1 cellular context compared by ENCODE assay signal in the genomic region with DNA sequence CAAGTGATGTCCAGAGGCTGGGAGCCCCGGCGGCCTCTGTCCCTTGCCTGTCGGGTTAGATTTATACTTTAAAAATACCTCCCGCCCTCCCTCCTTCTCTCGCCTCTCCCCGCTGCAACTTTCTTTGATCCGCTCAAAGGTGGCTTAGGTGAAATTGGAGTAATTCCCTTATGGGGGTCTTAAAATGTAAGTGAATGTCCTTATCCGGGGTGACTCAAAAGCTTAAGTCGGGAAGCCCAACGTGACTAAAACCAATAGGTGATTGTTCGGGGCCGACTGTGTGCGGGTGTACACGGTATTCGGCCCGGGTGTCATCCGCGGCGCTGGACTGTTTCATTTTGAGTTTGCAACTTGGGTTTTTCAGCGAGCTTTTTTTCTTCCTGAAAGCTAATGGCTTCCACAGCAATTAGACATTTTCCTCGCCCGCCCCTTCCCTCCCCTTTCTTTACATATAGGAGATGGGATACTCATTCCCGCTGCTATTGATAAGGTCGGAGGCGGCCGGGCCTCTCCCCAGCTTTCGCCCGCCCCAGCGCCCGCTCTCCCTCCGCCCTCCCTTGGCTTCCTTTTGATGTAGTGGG.
A peak's percentile ranks its signal among the peaks of the same experiment; 100 is the strongest.
TF ChIP-seq lines count a peak whose summit lies in the region.

No MANE protein-coding gene starts in this region.

TF ChIP-seq in GM12878, 131 proteins besides CTCF, POLR2A, EP300 and RAD21 (continued from another document and continues in another):
- TF ChIP-seq ATF3 (IDR thresholded peaks at IDR 0.05; ENCODE audit: borderline replicate concordance, extremely low read depth, low read depth, low read length) (no peak), ZZZ3 (IDR thresholded peaks at IDR 0.05; ENCODE audit: control insufficient read depth, insufficient read length, low read depth) (no peak), NFIC (IDR thresholded peaks at IDR 0.05; ENCODE audit: low read depth, low read length) (peak; percentile 53; the same call in 1 of the 2 replicates), PML (IDR thresholded peaks at IDR 0.05; ENCODE audit: low read length) (peak; percentile 2; the same call in 1 of the 2 replicates), ZBED1 (IDR thresholded peaks at IDR 0.05; ENCODE audit: borderline replicate concordance) (peak; percentile 51; the same call in 1 of the 2 replicates), ATF7 (IDR thresholded peaks at IDR 0.05; ENCODE audit: low read depth) (peak; percentile 37; the same call in 1 of the 2 replicates), STAT1 (conservative IDR thresholded peaks at IDR 0.05) (no peak), SREBF2 (IDR thresholded peaks at IDR 0.05; ENCODE audit: low read length) (no peak), ETV6 (conservative IDR thresholded peaks at IDR 0.05 in 1 of 2, IDR thresholded peaks at IDR 0.05 in 1 of 2; ENCODE audit: borderline replicate concordance in 1 of 2, low read depth in 1 of 2) (peak in 1 of 2 experiments; percentile 50; a peak in 1 of 4 replicates), BCLAF1 (IDR thresholded peaks at IDR 0.05) (no peak), ZSCAN29 (IDR thresholded peaks at IDR 0.05) (no peak), RBBP5 (conservative IDR thresholded peaks at IDR 0.05) (no peak), KAT2A (conservative IDR thresholded peaks at IDR 0.05; ENCODE audit: control insufficient read depth, low read depth, low read length) (no peak), DPF2 (IDR thresholded peaks at IDR 0.05) (peak; percentile 64), ESRRA (IDR thresholded peaks at IDR 0.05; ENCODE audit: low read length) (no peak), ZBTB11 (CRISPR knock-in tag; IDR thresholded peaks at IDR 0.05) (no peak), MEF2A (IDR thresholded peaks at IDR 0.05; ENCODE audit: insufficient read depth, low read depth, low read length) (no peak), NBN (IDR thresholded peaks at IDR 0.05) (no peak), BMI1 (IDR thresholded peaks at IDR 0.05; ENCODE audit: borderline replicate concordance) (no peak; the same call in 1 of the 2 replicates), ASH2L (IDR thresholded peaks at IDR 0.05; ENCODE audit: borderline replicate concordance, low read depth) (no peak), NFXL1 (IDR thresholded peaks at IDR 0.05; ENCODE audit: borderline replicate concordance) (no peak), RELA (IDR thresholded peaks at IDR 0.05; ENCODE audit: borderline replicate concordance, partially characterized antibody) (no peak), BACH1 (IDR thresholded peaks at IDR 0.05; ENCODE audit: borderline replicate concordance) (no peak; the same call in 1 of the 2 replicates), NKRF (conservative IDR thresholded peaks at IDR 0.05) (no peak; the same call in 1 of the 2 replicates), IKZF1 (conservative IDR thresholded peaks at IDR 0.05) (no peak), MXI1 (IDR thresholded peaks at IDR 0.05; ENCODE audit: low read depth, low read length) (no peak), CEBPZ (IDR thresholded peaks at IDR 0.05; ENCODE audit: low read depth, low read length) (no peak), MTA2 (IDR thresholded peaks at IDR 0.05; ENCODE audit: low read depth) (no peak; the same call in 1 of the 2 replicates), BHLHE40 (IDR thresholded peaks at IDR 0.05; ENCODE audit: borderline replicate concordance in 1 of 2, low read depth in 2 of 2, low read length in 1 of 2) (peak; percentile 30 to 61; a peak in 3 of 4 replicates), TCF7 (IDR thresholded peaks at IDR 0.05; ENCODE audit: borderline replicate concordance) (peak; percentile 61), CHD2 (IDR thresholded peaks at IDR 0.05; ENCODE audit: borderline replicate concordance, low read depth, low read length) (no peak), NR2C2 (IDR thresholded peaks at IDR 0.05; ENCODE audit: borderline replicate concordance, control insufficient read depth, insufficient read length, low read depth) (no peak), CBX3 (IDR thresholded peaks at IDR 0.05; ENCODE audit: borderline replicate concordance, low read depth) (no peak), NR2C1 (IDR thresholded peaks at IDR 0.05) (no peak), CREB1 (IDR thresholded peaks at IDR 0.05; ENCODE audit: low read depth) (no peak), TAF1 (IDR thresholded peaks at IDR 0.05; ENCODE audit: borderline replicate concordance, low read depth, low read length) (peak; percentile 57), RFX5 (IDR thresholded peaks at IDR 0.05; ENCODE audit: low read depth, low read length) (no peak), STAT3 (IDR thresholded peaks at IDR 0.05; ENCODE audit: low read depth, low read length) (no peak), TARDBP (IDR thresholded peaks at IDR 0.05; ENCODE audit: borderline replicate concordance) (no peak), NRF1 (conservative IDR thresholded peaks at IDR 0.05; ENCODE audit: low read depth, low read length) (no peak), YBX1 (IDR thresholded peaks at IDR 0.05) (no peak), POU2F2 (IDR thresholded peaks at IDR 0.05; ENCODE audit: borderline replicate concordance, low read depth, low read length) (0 out of 3 replicates have a peak, but pooled peaks have one; percentile 34), ZNF24 (IDR thresholded peaks at IDR 0.05) (no peak), SUPT20H (IDR thresholded peaks at IDR 0.05; ENCODE audit: borderline replicate concordance, control insufficient read depth, low read depth, low read length) (no peak), JUND (IDR thresholded peaks at IDR 0.05; ENCODE audit: low read depth, low read length) (no peak), IKZF2 (IDR thresholded peaks at IDR 0.05) (peak in 1 of 2 experiments; percentile 8; a peak in 2 of 4 replicates), HDAC2 (IDR thresholded peaks at IDR 0.05) (no peak), PAX8 (IDR thresholded peaks at IDR 0.05) (no peak), IRF4 (IDR thresholded peaks at IDR 0.05; ENCODE audit: low read depth, low read length) (peak; percentile 65)
- TF ChIP-seq, protein P1, sequence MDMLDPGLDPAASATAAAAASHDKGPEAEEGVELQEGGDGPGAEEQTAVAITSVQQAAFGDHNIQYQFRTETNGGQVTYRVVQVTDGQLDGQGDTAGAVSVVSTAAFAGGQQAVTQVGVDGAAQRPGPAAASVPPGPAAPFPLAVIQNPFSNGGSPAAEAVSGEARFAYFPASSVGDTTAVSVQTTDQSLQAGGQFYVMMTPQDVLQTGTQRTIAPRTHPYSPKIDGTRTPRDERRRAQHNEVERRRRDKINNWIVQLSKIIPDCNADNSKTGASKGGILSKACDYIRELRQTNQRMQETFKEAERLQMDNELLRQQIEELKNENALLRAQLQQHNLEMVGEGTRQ (IDR thresholded peaks at IDR 0.05; ENCODE audit: borderline replicate concordance, low read depth, low read length): no peak
- TF ChIP-seq, protein P2, sequence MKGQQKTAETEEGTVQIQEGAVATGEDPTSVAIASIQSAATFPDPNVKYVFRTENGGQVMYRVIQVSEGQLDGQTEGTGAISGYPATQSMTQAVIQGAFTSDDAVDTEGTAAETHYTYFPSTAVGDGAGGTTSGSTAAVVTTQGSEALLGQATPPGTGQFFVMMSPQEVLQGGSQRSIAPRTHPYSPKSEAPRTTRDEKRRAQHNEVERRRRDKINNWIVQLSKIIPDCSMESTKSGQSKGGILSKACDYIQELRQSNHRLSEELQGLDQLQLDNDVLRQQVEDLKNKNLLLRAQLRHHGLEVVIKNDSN (IDR thresholded peaks at IDR 0.05; ENCODE audit: borderline replicate concordance, extremely low read length, insufficient read depth, low read depth, low read length): no peak
- TF ChIP-seq, protein P3, sequence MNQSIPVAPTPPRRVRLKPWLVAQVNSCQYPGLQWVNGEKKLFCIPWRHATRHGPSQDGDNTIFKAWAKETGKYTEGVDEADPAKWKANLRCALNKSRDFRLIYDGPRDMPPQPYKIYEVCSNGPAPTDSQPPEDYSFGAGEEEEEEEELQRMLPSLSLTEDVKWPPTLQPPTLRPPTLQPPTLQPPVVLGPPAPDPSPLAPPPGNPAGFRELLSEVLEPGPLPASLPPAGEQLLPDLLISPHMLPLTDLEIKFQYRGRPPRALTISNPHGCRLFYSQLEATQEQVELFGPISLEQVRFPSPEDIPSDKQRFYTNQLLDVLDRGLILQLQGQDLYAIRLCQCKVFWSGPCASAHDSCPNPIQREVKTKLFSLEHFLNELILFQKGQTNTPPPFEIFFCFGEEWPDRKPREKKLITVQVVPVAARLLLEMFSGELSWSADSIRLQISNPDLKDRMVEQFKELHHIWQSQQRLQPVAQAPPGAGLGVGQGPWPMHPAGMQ (IDR thresholded peaks at IDR 0.05; ENCODE audit: borderline replicate concordance): no peak
